Comparison of ENCODE assay signal across 8 cellular contexts in the genomic region with DNA sequence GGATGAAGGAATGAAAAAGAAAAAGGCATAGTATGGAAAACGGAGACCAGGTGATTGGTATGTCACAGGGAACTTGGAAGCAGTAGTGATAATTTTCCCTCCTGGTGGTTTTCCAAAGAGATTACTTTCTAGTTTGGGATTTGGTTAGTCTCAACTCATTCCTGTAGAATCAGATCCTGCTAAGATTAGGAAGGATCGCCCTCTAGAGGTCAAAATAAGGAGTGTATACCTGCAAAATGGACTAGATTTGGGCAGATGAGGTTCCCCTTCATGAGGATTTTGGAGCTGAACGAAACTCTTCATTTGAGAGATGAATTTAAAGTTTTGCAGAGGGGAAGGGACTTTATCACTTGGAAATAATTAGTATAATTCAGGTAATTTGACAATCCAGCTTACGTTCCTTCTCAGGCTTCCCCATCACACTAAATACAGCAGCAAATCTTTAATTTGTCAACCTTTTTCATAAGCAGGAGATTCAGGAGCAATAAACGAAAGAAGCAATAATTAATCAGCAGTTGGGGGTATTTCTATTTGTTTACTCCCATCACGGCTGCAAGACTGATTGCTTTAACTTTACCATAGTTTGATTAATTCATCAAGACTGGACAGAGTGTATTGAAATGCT.
A peak's percentile ranks its signal among the peaks of the same experiment; 100 is the strongest.
DNase-seq lines count a peak whose midpoint lies in the region; ATAC-seq and TF ChIP-seq lines count a peak whose summit lies in the region.

No MANE protein-coding gene starts in this region.

- H3K36me3 Mint-ChIP-seq in T-cell: no peaks in the 10 kb centered on the region

- CTCF ChIA-PET in T-cell (lab: Charles Lee): interaction anchor here (0.5 to 2.6 kb wide), 20 partner anchors 15 to 1010 kb away, joined by 3 to 15 read pairs (median 4); no protein-coding TSS in a partner anchor

- H3K27me3 ChIP-seq in DOHH2 (ENCODE audit: control insufficient read depth, low read length): no peaks in the 10 kb centered on the region

- no peaks in the 10 kb centered on the region for H3K9me3 ChIP-seq in DOHH2 (ENCODE audit: control insufficient read depth, insufficient read depth, low read length)

- peak overlapping the region; percentile 53 for H3K4me3 ChIP-seq in DOHH2 (ENCODE audit: low read length)
- no peak overlapping the region for H3K4me3 ChIP-seq in fibroblast of pulmonary artery (replicated peaks; ENCODE audit: low read depth, low read length)

- H3F3A ChIP-seq in DOHH2 (ENCODE audit: control insufficient read depth, insufficient read depth): no peaks in the 10 kb centered on the region

- DNase-seq in NAMALWA (ENCODE audit: low spot score): peak; percentile 78
- DNase-seq in T-cell: peak in 3 of 34 experiments; percentile 2 to 11 (median 8)
- peak; percentile 52 for DNase-seq in fibroblast of pulmonary artery (ENCODE audit: low read depth)
- peak; percentile 9 for DNase-seq in non-pigmented ciliary epithelial cell (ENCODE audit: low read depth)
- DNase-seq in HPDE6-E6E7 (ENCODE audit: extremely low spot score): no peak
- DNase-seq in activated CD4-positive, alpha-beta T cell treated with anti-CD3 and anti-CD28 coated beads, Interleukin-2, amount 50 U/mL, for 1 hour: no peak

- no peaks in the 10 kb centered on the region for H3K9me3 Mint-ChIP-seq in T-cell

- peak; percentile 54 for ATAC-seq in GM21526 (IDR thresholded peaks at IDR 0.05; ENCODE audit: low FRiP score, unreplicated experiment)
- peak in 3 of 4 experiments; percentile 45 to 63 (median 56) for ATAC-seq in T-cell (replicated peaks in 1 of 4)

- peaks cover 2 to 5% (median 4%) of the 10 kb centered on the region in 3 donors for H3K4me1 Mint-ChIP-seq in T-cell

- H3K4me2 ChIP-seq in DOHH2 (ENCODE audit: low read length): peak overlapping the region; percentile 70

- no peak overlapping the region for H3K27ac ChIP-seq in DOHH2 (ENCODE audit: low read depth, low read length)

- H3K79me2 ChIP-seq in DOHH2 (ENCODE audit: control insufficient read depth, low read length): no peaks in the 10 kb centered on the region

- TF ChIP-seq CTCF in DOHH2 (IDR thresholded peaks at IDR 0.05; ENCODE audit: low read depth, low read length, poor library complexity, severe bottlenecking): peak; percentile 83
- peak; percentile 59 for TF ChIP-seq CTCF in fibroblast of pulmonary artery (IDR thresholded peaks at IDR 0.05; ENCODE audit: low read length, missing control alignments)

- H3K4me3 Mint-ChIP-seq in T-cell: no peak overlapping the region

- POLR2A ChIA-PET in T-cell (lab: Charles Lee): no interaction called here

- H3K9me2 ChIP-seq in DOHH2 (replicated peaks; ENCODE audit: control insufficient read depth, low read length): no peaks in the 10 kb centered on the region

- H3K4me1 ChIP-seq in DOHH2 (ENCODE audit: control insufficient read depth, low read length): peaks cover 42% of the 10 kb centered on the region

- H3K36me3 ChIP-seq in DOHH2 (ENCODE audit: control insufficient read depth, low read length): no peaks in the 10 kb centered on the region

- H3K27me3 Mint-ChIP-seq in T-cell: no peaks in the 10 kb centered on the region

- no peaks in the 10 kb centered on the region for H4K20me1 ChIP-seq in DOHH2 (ENCODE audit: control insufficient read depth, insufficient read depth, low read depth, low read length)

- no peak overlapping the region for H3K27ac Mint-ChIP-seq in T-cell

Comparison
In these comparisons a context has a peak if more than half of its experiments do, and no peak if none do; other contexts are left out.
1. DNase-seq: peak in NAMALWA (single experiment), fibroblast of pulmonary artery (single experiment) and non-pigmented ciliary epithelial cell (single experiment); none in HPDE6-E6E7 (single experiment) and activated CD4-positive, alpha-beta T cell treated with anti-CD3 and anti-CD28 coated beads, Interleukin-2, amount 50 U/mL, for 1 hour (single experiment).